ENCODE assay signal across 31 cellular contexts in genomic region chr20:8265588-8265987, GRCh38.
"Had no signal": no experiment of that assay in that cellular context is flagged by ENCODE, and none has a peak within 500 bp of the region (broad histone marks: within the 10 kb centered on the region; RNA-seq: fewer than 3 reads in every experiment).

No MANE protein-coding gene starts in this region.

- H3K9me3 ChIP-seq: ascending aorta, breast epithelium, colonic mucosa, heart left ventricle had no signal

- H3K4me1 ChIP-seq: ascending aorta, breast epithelium, colonic mucosa had no signal

- H3K36me3 Mint-ChIP-seq: activated naive CD4-positive, alpha-beta T cell treated with anti-CD3 and anti-CD28 coated beads, Interleukin-2, amount 10 ng/mL, durations not matched to agents 7 days and 5 days; activated naive CD4-positive, alpha-beta T cell treated with anti-CD3 and anti-CD28 coated beads, Interleukin-2, amount 50 U/mL, for 72 hours; activated naive CD8-positive, alpha-beta T cell treated with anti-CD3 and anti-CD28 coated beads, Interleukin-2, amount 10 ng/mL, durations not matched to agents 7 days and 5 days; brain; WTC11 had no signal

- H3K27me3 ChIP-seq: ascending aorta, breast epithelium, cardiac muscle cell, colonic mucosa, heart left ventricle had no signal

- H3K27me3 Mint-ChIP-seq: activated CD4-positive, alpha-beta memory T cell treated with anti-CD3 and anti-CD28 coated beads, Interleukin-2, amount 10 ng/mL, durations not matched to agents 7 days and 5 days; activated CD4-positive, alpha-beta T cell treated with anti-CD3 and anti-CD28 coated beads, Interleukin-2, amount 10 ng/mL, durations not matched to agents 7 days and 5 days; activated naive CD4-positive, alpha-beta T cell treated with anti-CD3 and anti-CD28 coated beads, Interleukin-2, amount 10 ng/mL, durations not matched to agents 7 days and 5 days; activated naive CD8-positive, alpha-beta T cell treated with anti-CD3 and anti-CD28 coated beads, Interleukin-2, amount 10 ng/mL, durations not matched to agents 7 days and 5 days; brain had no signal

- FAIRE-seq: endometrium, frontal cortex had no signal

- H3K36me3 ChIP-seq: ascending aorta, breast epithelium, cardiac muscle cell, colonic mucosa, heart left ventricle had no signal

- H3K27ac ChIP-seq: ascending aorta, breast epithelium, cardiac muscle cell, colonic mucosa, heart left ventricle, VCaP had no signal

- H3K4me3 Mint-ChIP-seq: activated CD4-positive, alpha-beta memory T cell treated with anti-CD3 and anti-CD28 coated beads, Interleukin-2, amount 10 ng/mL, durations not matched to agents 7 days and 5 days; activated CD4-positive, alpha-beta T cell treated with anti-CD3 and anti-CD28 coated beads, Interleukin-2, amount 10 ng/mL, durations not matched to agents 7 days and 5 days; activated naive CD4-positive, alpha-beta T cell treated with anti-CD3 and anti-CD28 coated beads, Interleukin-2, amount 10 ng/mL, durations not matched to agents 7 days and 5 days; activated naive CD8-positive, alpha-beta T cell treated with anti-CD3 and anti-CD28 coated beads, Interleukin-2, amount 10 ng/mL, durations not matched to agents 7 days and 5 days; activated T-cell treated with anti-CD3 and anti-CD28 coated beads, Interleukin-2, amount 50 U/mL, for 24 hours; activated T-cell treated with anti-CD3 and anti-CD28 coated beads, Interleukin-2, amount 50 U/mL, for 72 hours; brain; WTC11 had no signal

- H3K27ac Mint-ChIP-seq: activated CD4-positive, alpha-beta memory T cell treated with anti-CD3 and anti-CD28 coated beads, Interleukin-2, amount 10 ng/mL, durations not matched to agents 7 days and 5 days; activated CD4-positive, alpha-beta T cell treated with anti-CD3 and anti-CD28 coated beads, Interleukin-2, amount 10 ng/mL, durations not matched to agents 7 days and 5 days; activated naive CD4-positive, alpha-beta T cell treated with anti-CD3 and anti-CD28 coated beads, Interleukin-2, amount 10 ng/mL, durations not matched to agents 7 days and 5 days; activated naive CD4-positive, alpha-beta T cell treated with anti-CD3 and anti-CD28 coated beads, Interleukin-2, amount 50 U/mL, for 72 hours; activated naive CD8-positive, alpha-beta T cell treated with anti-CD3 and anti-CD28 coated beads, Interleukin-2, amount 10 ng/mL, durations not matched to agents 7 days and 5 days; activated T-cell treated with anti-CD3 and anti-CD28 coated beads, Interleukin-2, amount 50 U/mL, for 24 hours; activated T-cell treated with anti-CD3 and anti-CD28 coated beads, Interleukin-2, amount 50 U/mL, for 72 hours; brain; WTC11 had no signal

- H3K4me3 ChIP-seq: ascending aorta, breast epithelium, cardiac muscle cell, colonic mucosa, heart left ventricle had no signal

- H3K4me1 Mint-ChIP-seq: activated CD4-positive, alpha-beta T cell treated with anti-CD3 and anti-CD28 coated beads, Interleukin-2, amount 10 ng/mL, durations not matched to agents 7 days and 5 days; activated naive CD4-positive, alpha-beta T cell treated with anti-CD3 and anti-CD28 coated beads, Interleukin-2, amount 10 ng/mL, durations not matched to agents 7 days and 5 days; activated naive CD8-positive, alpha-beta T cell treated with anti-CD3 and anti-CD28 coated beads, Interleukin-2, amount 10 ng/mL, durations not matched to agents 7 days and 5 days; brain had no signal

- ATAC-seq: activated naive CD4-positive, alpha-beta T cell treated with anti-CD3 and anti-CD28 coated beads, Interleukin-2, amount 50 U/mL, for 72 hours; activated T-cell treated with anti-CD3 and anti-CD28 coated beads, Interleukin-2, amount 50 U/mL, for 72 hours; esophagus mucosa; heart left ventricle; WTC11 had no signal

- DNase-seq: activated CD4-positive, alpha-beta memory T cell treated with anti-CD3 and anti-CD28 coated beads, Interleukin-2, amount 10 ng/mL, durations not matched to agents 7 days and 5 days; activated CD4-positive, alpha-beta T cell treated with anti-CD3 and anti-CD28 coated beads for 1 hour; activated CD4-positive, alpha-beta T cell treated with anti-CD3 and anti-CD28 coated beads for 4 hours; activated CD4-positive, alpha-beta T cell treated with anti-CD3 and anti-CD28 coated beads, Interleukin-2, amount 10 ng/mL, durations not matched to agents 7 days and 5 days; activated CD4-positive, alpha-beta T cell treated with anti-CD3 and anti-CD28 coated beads, Interleukin-2, amount 50 U/mL, for 4 hours; activated CD8-positive, alpha-beta memory T cell treated with anti-CD3 and anti-CD28 coated beads, Interleukin-2, amount 50 U/mL, for 48 hours; activated gamma-delta T cell; activated naive CD4-positive, alpha-beta T cell; activated naive CD4-positive, alpha-beta T cell treated with anti-CD3 and anti-CD28 coated beads, Interleukin-2, amount 10 ng/mL, durations not matched to agents 7 days and 5 days; activated naive CD8-positive, alpha-beta T cell treated with anti-CD3 and anti-CD28 coated beads, Interleukin-2, amount 10 ng/mL, durations not matched to agents 7 days and 5 days; activated T-cell treated with anti-CD3 and anti-CD28 coated beads for 4 hours; activated T-cell treated with anti-CD3 and anti-CD28 coated beads, Interleukin-2, amount 50 U/mL, for 24 hours; activated T-cell treated with anti-CD3 and anti-CD28 coated beads, Interleukin-2, amount 50 U/mL, for 72 hours; central memory CD4-positive, alpha-beta T cell; cerebellar nuclear complex; colonic mucosa; effector CD4-positive, alpha-beta T cell; foreskin fibroblast; glutamatergic neuron; heart left ventricle; T-helper 2 cell had no signal

- H3K9me3 Mint-ChIP-seq: activated CD4-positive, alpha-beta memory T cell treated with anti-CD3 and anti-CD28 coated beads, Interleukin-2, amount 10 ng/mL, durations not matched to agents 7 days and 5 days; activated CD4-positive, alpha-beta T cell treated with anti-CD3 and anti-CD28 coated beads, Interleukin-2, amount 10 ng/mL, durations not matched to agents 7 days and 5 days; activated naive CD4-positive, alpha-beta T cell treated with anti-CD3 and anti-CD28 coated beads, Interleukin-2, amount 10 ng/mL, durations not matched to agents 7 days and 5 days; activated T-cell treated with anti-CD3 and anti-CD28 coated beads, Interleukin-2, amount 50 U/mL, for 24 hours; activated T-cell treated with anti-CD3 and anti-CD28 coated beads, Interleukin-2, amount 50 U/mL, for 72 hours had no signal
